ENCODE assay signal across 21 cellular contexts in the genomic region with DNA sequence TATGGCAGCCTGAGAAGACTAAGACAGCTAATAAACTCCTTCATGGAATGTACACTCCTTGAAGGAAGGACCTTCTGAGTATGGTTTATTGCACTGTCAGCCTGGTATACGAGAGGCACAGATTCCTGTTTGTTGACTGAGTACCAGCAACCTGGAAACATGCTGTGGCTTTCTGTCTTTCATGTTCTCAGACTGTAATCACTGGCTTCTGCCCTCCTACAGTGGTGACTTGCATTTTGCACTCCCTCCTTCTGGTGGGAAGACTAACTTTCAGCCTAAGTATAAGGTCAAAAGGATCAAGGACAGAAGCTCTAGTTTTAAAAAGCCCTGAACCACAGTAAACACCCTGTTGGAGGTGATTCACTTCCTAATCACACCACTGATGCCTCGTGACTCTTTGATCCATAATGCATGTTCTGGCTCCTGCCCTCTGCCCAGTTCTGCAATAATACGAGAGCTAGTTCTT.
A peak's percentile ranks its signal among the peaks of the same experiment; 100 is the strongest.
DNase-seq lines count a peak whose midpoint lies in the region; ATAC-seq and TF ChIP-seq lines count a peak whose summit lies in the region.
"Had no signal": no experiment of that assay in that cellular context is flagged by ENCODE, and none has a peak within 500 bp of the region (broad histone marks: within the 10 kb centered on the region; RNA-seq: fewer than 3 reads in every experiment).

No MANE protein-coding gene starts in this region.

- 70 to 78% methylated on average over 3 of the region's 3 CpGs for WGBS in endodermal cell (ENCODE audit: insufficient coverage in 1 of 2, insufficient read length in 1 of 2), 2 experiments

- H3K27me3 ChIP-seq in endodermal cell (ENCODE audit: control insufficient read depth, insufficient read depth, low read length, poor library complexity, severe bottlenecking) (no peaks in the 10 kb centered on the region), H7 (ENCODE audit: control insufficient read depth, insufficient read depth, low read length) (no peaks in the 10 kb centered on the region)
- H3K27me3 ChIP-seq: BE2C, dorsolateral prefrontal cortex, esophagus muscularis mucosa, thyroid gland had no signal

- no peaks in the 10 kb centered on the region for H3K36me3 Mint-ChIP-seq in WTC11
- peaks cover 4% of the 10 kb centered on the region for H3K36me3 Mint-ChIP-seq in endodermal cell (ENCODE audit: low read depth)
- H3K36me3 Mint-ChIP-seq: activated naive CD8-positive, alpha-beta T cell treated with anti-CD3 and anti-CD28 coated beads, Interleukin-2, amount 10 ng/mL, durations not matched to agents 7 days and 5 days had no signal

- no peak overlapping the region for H3K9ac ChIP-seq in endodermal cell (ENCODE audit: extremely low read depth, low read length, poor library complexity, severe bottlenecking)

- H3K27me3 Mint-ChIP-seq in WTC11 (ENCODE audit: low read depth) (no peaks in the 10 kb centered on the region), endodermal cell (ENCODE audit: insufficient read depth) (peaks cover 2% of the 10 kb centered on the region)
- H3K27me3 Mint-ChIP-seq: activated naive CD8-positive, alpha-beta T cell treated with anti-CD3 and anti-CD28 coated beads, Interleukin-2, amount 10 ng/mL, durations not matched to agents 7 days and 5 days had no signal

- POLR2A ChIA-PET in WTC11 (lab: Charles Lee): no interaction called here

- H3K4me3 Mint-ChIP-seq in WTC11: no peak overlapping the region
- no peak overlapping the region for H3K4me3 Mint-ChIP-seq in endodermal cell
- H3K4me3 Mint-ChIP-seq: activated naive CD8-positive, alpha-beta T cell treated with anti-CD3 and anti-CD28 coated beads, Interleukin-2, amount 10 ng/mL, durations not matched to agents 7 days and 5 days had no signal

- no peak overlapping the region for H3K27ac ChIP-seq in endodermal cell (ENCODE audit: low read depth, low read length)
- H3K27ac ChIP-seq: dorsolateral prefrontal cortex, esophagus muscularis mucosa, SK-N-MC, thyroid gland had no signal

- H3K4me1 Mint-ChIP-seq in WTC11: peaks cover 13% of the 10 kb centered on the region
- H3K4me1 Mint-ChIP-seq in endodermal cell: peaks cover 21% of the 10 kb centered on the region
- H3K4me1 Mint-ChIP-seq: activated naive CD8-positive, alpha-beta T cell treated with anti-CD3 and anti-CD28 coated beads, Interleukin-2, amount 10 ng/mL, durations not matched to agents 7 days and 5 days had no signal

- H3K27ac Mint-ChIP-seq in WTC11 (no peak overlapping the region), endodermal cell (no peak overlapping the region)
- H3K27ac Mint-ChIP-seq: activated naive CD8-positive, alpha-beta T cell treated with anti-CD3 and anti-CD28 coated beads, Interleukin-2, amount 10 ng/mL, durations not matched to agents 7 days and 5 days had no signal

- peak; percentile 85 for DNase-seq in HCEC 1CT
- no peak for DNase-seq in WTC11 (ENCODE audit: low spot score)
- DNase-seq in fibroblast of pulmonary artery (ENCODE audit: low read depth): peak; percentile 23
- no peak for DNase-seq in SHP77 (lab: John Stamatoyannopoulos, UW)
- no peak for DNase-seq in endodermal cell
- no peak for DNase-seq in H7
- no peak for DNase-seq in NCI-H1694 (lab: John Stamatoyannopoulos, UW)
- DNase-seq: activated CD4-positive, alpha-beta T cell treated with anti-CD3 and anti-CD28 coated beads for 1 hour; activated naive CD8-positive, alpha-beta T cell treated with anti-CD3 and anti-CD28 coated beads, Interleukin-2, amount 10 ng/mL, durations not matched to agents 7 days and 5 days; BE2C; Caco-2; dorsolateral prefrontal cortex; head of caudate nucleus; NCI-H146; PC-3; stimulated activated naive CD4-positive, alpha-beta T cell treated with Interleukin-2 at 50 U/mL for 16 hours; thyroid gland had no signal

- H3K4me3 ChIP-seq in fibroblast of pulmonary artery (replicated peaks; ENCODE audit: low read depth, low read length): no peak overlapping the region
- no peak overlapping the region for H3K4me3 ChIP-seq in endodermal cell (ENCODE audit: low read length)
- H3K4me3 ChIP-seq in H7 (ENCODE audit: insufficient read depth, low read depth, low read length): no peak overlapping the region
- H3K4me3 ChIP-seq: dorsolateral prefrontal cortex, esophagus muscularis mucosa, lung, SK-N-MC, thyroid gland had no signal

- H3K4me1 ChIP-seq in endodermal cell (ENCODE audit: control insufficient read depth, insufficient read depth, low read length): peaks cover 7% of the 10 kb centered on the region
- H3K4me1 ChIP-seq: BE2C, Caco-2, esophagus muscularis mucosa, thyroid gland had no signal

- H3K36me3 ChIP-seq in endodermal cell (ENCODE audit: control insufficient read depth, insufficient read depth, low read length) (no peaks in the 10 kb centered on the region), H7 (replicated peaks; ENCODE audit: control insufficient read depth, insufficient read depth, low read length) (no peaks in the 10 kb centered on the region)
- H3K36me3 ChIP-seq: BE2C, esophagus muscularis mucosa, thyroid gland had no signal

- H3K9me3 Mint-ChIP-seq in WTC11 (peaks cover 4% of the 10 kb centered on the region; the same call in 1 of the 2 replicates), endodermal cell (peaks cover 5% of the 10 kb centered on the region)

- ATAC-seq in WTC11: no peak
- ATAC-seq: PC-3, sciatic nerve had no signal

- no peak for TF ChIP-seq CTCF in WTC11 (IDR thresholded peaks at IDR 0.05)
- TF ChIP-seq CTCF in fibroblast of pulmonary artery (IDR thresholded peaks at IDR 0.05; ENCODE audit: low read length, missing control alignments): no peak
- TF ChIP-seq CTCF in endodermal cell (conservative IDR thresholded peaks at IDR 0.05): no peak

- H3K9me3 ChIP-seq in endodermal cell (ENCODE audit: control insufficient read depth, low read length): peaks cover 4% of the 10 kb centered on the region
- H3K9me3 ChIP-seq: BE2C, Caco-2, thyroid gland had no signal

- CTCF ChIA-PET in WTC11 (lab: Charles Lee): no interaction called here

TF ChIP-seq in WTC11, 78 proteins besides CTCF, POLR2A, EP300 and RAD21:
- TF ChIP-seq SMAD3 (CRISPR knock-in tag; IDR thresholded peaks at IDR 0.05; ENCODE audit: borderline replicate concordance) (no peak), GABPB1 (CRISPR knock-in tag; IDR thresholded peaks at IDR 0.05) (0 out of 2 replicates have a peak, but pooled peaks have one; percentile 49), RORB (CRISPR knock-in tag; IDR thresholded peaks at IDR 0.05) (no peak), ZNF232 (CRISPR knock-in tag; IDR thresholded peaks at IDR 0.05) (no peak), EMX1 (CRISPR knock-in tag; IDR thresholded peaks at IDR 0.05) (no peak), KAT7 (CRISPR knock-in tag; IDR thresholded peaks at IDR 0.05; ENCODE audit: borderline replicate concordance) (no peak), NFYB (CRISPR knock-in tag; conservative IDR thresholded peaks at IDR 0.05; ENCODE audit: low read depth) (no peak), HMGA2 (CRISPR knock-in tag; IDR thresholded peaks at IDR 0.05) (no peak)

Comparison
In these comparisons a context has a peak if more than half of its experiments do, and no peak if none do; other contexts are left out.
1. DNase-seq: peak in HCEC 1CT (single experiment) and fibroblast of pulmonary artery (single experiment); none in WTC11 (single experiment), SHP77 (0 of 2), endodermal cell (single experiment), H7 (single experiment) and NCI-H1694 (single experiment).